10 cellular contexts compared by ENCODE assay signal in genomic region chr22:38175206-38176118, GRCh38. TPM values are rescaled to one million over a fixed set of nuclear protein-coding genes. Genes with fewer than 3 reads are reported as not detected.
A peak's percentile ranks its signal among the peaks of the same experiment; 100 is the strongest.
DNase-seq lines count a peak whose midpoint lies in the region; ATAC-seq, FAIRE-seq and TF ChIP-seq lines count a peak whose summit lies in the region.
"Had no signal": no experiment of that assay in that cellular context is flagged by ENCODE, and none has a peak within 500 bp of the region (broad histone marks: within the 10 kb centered on the region; RNA-seq: fewer than 3 reads in every experiment).

No MANE protein-coding gene starts in this region.

- ATAC-seq in K562 (no peak), GM21390 (IDR thresholded peaks at IDR 0.05; ENCODE audit: unreplicated experiment) (no peak), HG03095 (IDR thresholded peaks at IDR 0.05; ENCODE audit: unreplicated experiment) (no peak), GM18520 (IDR thresholded peaks at IDR 0.05; ENCODE audit: unreplicated experiment) (no peak)
- ATAC-seq: A549 had no signal

- POLR2A ChIA-PET in K562 (lab: Yijun Ruan, JAX), result interaction anchor here (0.5 to 3.0 kb wide), 3 partner anchors 9 to 1023 kb away, joined by 4 to 16 read pairs (median 5); no protein-coding TSS in a partner anchor

- TF ChIP-seq POLR2A in K562 (conservative IDR thresholded peaks at IDR 0.05), result no peak

- H3K4me3 ChIP-seq in K562, result no peak overlapping the region
- H3K4me3 ChIP-seq in muscle layer of duodenum (ENCODE audit: low read depth in 1 of 2, low read length in 2 of 2), result no peak overlapping the region
- no peak overlapping the region for H3K4me3 ChIP-seq in thymus (ENCODE audit: low read length)
- H3K4me3 ChIP-seq: A549 had no signal

- H3K4me3 Mint-ChIP-seq in activated T-cell treated with anti-CD3 and anti-CD28 coated beads, Interleukin-2, amount 50 U/mL, for 24 hours, result no peak overlapping the region

- H3K36me3 Mint-ChIP-seq in activated T-cell treated with anti-CD3 and anti-CD28 coated beads, Interleukin-2, amount 50 U/mL, for 24 hours (ENCODE audit: low read depth), result peaks cover 4% of the 10 kb centered on the region

- BruUV-seq in K562 (replicated peaks; lab: Mats Ljungman, UMichigan), result no TSS peak

- intact Hi-C loops in K562 (cut with micrococcal nuclease), result no loop called here

- CTCF ChIA-PET in K562 (lab: Yijun Ruan, JAX; ENCODE audit: low intra/inter-chr PET ratio), result no interaction called here

- H3K9me3 ChIP-seq in K562 (replicated peaks; ENCODE audit: control insufficient read depth, insufficient read depth, low read depth, low read length) (no peaks in the 10 kb centered on the region), muscle layer of duodenum (ENCODE audit: control insufficient read depth in 1 of 2, low read length in 2 of 2) (no peaks in the 10 kb centered on the region), thymus (ENCODE audit: control insufficient read depth) (no peaks in the 10 kb centered on the region)
- H3K9me3 ChIP-seq: A549 had no signal

- peaks cover 70% of the 10 kb centered on the region for H3K4me1 Mint-ChIP-seq in activated T-cell treated with anti-CD3 and anti-CD28 coated beads, Interleukin-2, amount 50 U/mL, for 24 hours (ENCODE audit: low read depth)

- no peak overlapping the region; a peak in 1 of 4 replicates for H3K9ac ChIP-seq in K562 (ENCODE audit: insufficient read depth in 1 of 2, low read depth in 2 of 2, low read length in 2 of 2)

- no peak for FAIRE-seq in K562 (lab: Jason Lieb, UNC)
- FAIRE-seq: A549, G401.6 had no signal

- no peak for TF ChIP-seq EP300 in K562 (IDR thresholded peaks at IDR 0.05; ENCODE audit: low read length)

- H3K9me3 Mint-ChIP-seq in activated T-cell treated with anti-CD3 and anti-CD28 coated beads, Interleukin-2, amount 50 U/mL, for 24 hours, result no peaks in the 10 kb centered on the region

- no peak for TF ChIP-seq CTCF in K562 (IDR thresholded peaks at IDR 0.05 in 2 of 3, conservative IDR thresholded peaks at IDR 0.05 in 1 of 3; ENCODE audit: insufficient read depth in 2 of 3, low read depth in 1 of 3, low read length in 3 of 3)

- H3K27ac ChIP-seq in K562 (ENCODE audit: extremely low read depth, low read depth, low read length), result no peak overlapping the region
- H3K27ac ChIP-seq in muscle layer of duodenum (ENCODE audit: low read length), result peak overlapping the region; percentile 67
- H3K27ac ChIP-seq in thymus (ENCODE audit: low read depth), result peak overlapping the region; percentile 11

- WGBS in K562 (ENCODE audit: insufficient coverage, low coverage, missing lambda C conversion rate), result 81% methylated on average over 17 of the region's 17 CpGs
- 96% methylated on average over 17 of the region's 17 CpGs for WGBS in thymus

- H3K27me3 ChIP-seq in K562 (ENCODE audit: control insufficient read depth in 2 of 2, insufficient read depth in 2 of 2, low read length in 2 of 2) (no peaks in the 10 kb centered on the region), muscle layer of duodenum (ENCODE audit: low read depth, low read length) (no peaks in the 10 kb centered on the region), thymus (ENCODE audit: control insufficient read depth, insufficient read depth) (no peaks in the 10 kb centered on the region)

- peak overlapping the region; percentile 92 for H3K27ac Mint-ChIP-seq in activated T-cell treated with anti-CD3 and anti-CD28 coated beads, Interleukin-2, amount 50 U/mL, for 24 hours

- no peaks in the 10 kb centered on the region for H4K20me1 ChIP-seq in K562 (replicated peaks; ENCODE audit: control insufficient read depth, insufficient read depth, low read length)

- no peak overlapping the region for H2AFZ ChIP-seq in K562 (ENCODE audit: low read depth, low read length)

- in situ Hi-C loops in K562 (cut with MboI), result no loop called here

- no peak for DNase-seq in activated T-cell treated with anti-CD3 and anti-CD28 coated beads, Interleukin-2, amount 50 U/mL, for 24 hours
- DNase-seq in activated T-cell treated with anti-CD3 and anti-CD28 coated beads, Interleukin-2, amount 50 U/mL, for 1 hour, result no peak
- DNase-seq in K562 (ENCODE audit: extremely low read depth in 1 of 4, low spot score in 3 of 4), result no peak

- TF ChIP-seq RAD21 in K562 (CRISPR knock-in tag; conservative IDR thresholded peaks at IDR 0.05 in 1 of 2, IDR thresholded peaks at IDR 0.05 in 1 of 2), result no peak

- H3K4me1 ChIP-seq in K562 (replicated peaks in 1 of 2; ENCODE audit: control insufficient read depth in 2 of 2, insufficient read depth in 2 of 2, low read length in 2 of 2), result peaks cover 22 to 35% of the 10 kb centered on the region in 2 experiments; a peak in 4 of 5 replicates
- peaks cover 11 to 23% of the 10 kb centered on the region in 2 donors for H3K4me1 ChIP-seq in muscle layer of duodenum (ENCODE audit: control insufficient read depth in 1 of 2, insufficient read depth in 2 of 2, low read length in 2 of 2)
- peaks cover 5% of the 10 kb centered on the region for H3K4me1 ChIP-seq in thymus (ENCODE audit: control insufficient read depth, insufficient read depth, low read length)

- H3K36me3 ChIP-seq in K562 (ENCODE audit: control insufficient read depth, insufficient read depth, low read length) (no peaks in the 10 kb centered on the region), muscle layer of duodenum (ENCODE audit: control insufficient read depth in 1 of 2, insufficient read depth in 2 of 2, low read length in 2 of 2) (peaks cover 0 to 7% of the 10 kb centered on the region in 2 donors), thymus (ENCODE audit: control insufficient read depth, insufficient read depth) (peaks cover 7% of the 10 kb centered on the region)

- H3K27me3 Mint-ChIP-seq in activated T-cell treated with anti-CD3 and anti-CD28 coated beads, Interleukin-2, amount 50 U/mL, for 24 hours, result no peaks in the 10 kb centered on the region

- peaks cover 2% of the 10 kb centered on the region for H3K9me1 ChIP-seq in K562 (ENCODE audit: control insufficient read depth, insufficient read depth, low read length)

- H3K79me2 ChIP-seq in K562 (ENCODE audit: control insufficient read depth, insufficient read depth, low read length), result peaks cover 7% of the 10 kb centered on the region; the same call in 1 of the 3 replicates

- no peak overlapping the region for H3K4me2 ChIP-seq in K562 (ENCODE audit: insufficient read depth, low read length)
- H3K4me2 ChIP-seq: A549 had no signal

TF ChIP-seq in K562, 482 proteins besides CTCF, POLR2A, EP300 and RAD21:
- no peak for TF ChIP-seq MNT (conservative IDR thresholded peaks at IDR 0.05)
- peak; percentile 57; the same call in 1 of the 2 replicates for TF ChIP-seq ZNF24 (IDR thresholded peaks at IDR 0.05)

RNA-seq across cellular contexts. Expression of gene PLA2G6, which starts 6.2 kb away (rescaled TPM):
- total RNA-seq in K562 (2011; cell fraction: chromatin; rRNA removed; ENCODE audit: low replicate concordance), result 64.9 and 174 TPM in 2 replicates
- 86.7 and 90.4 TPM in 2 replicates for total RNA-seq in K562 (2011; cell fraction: nucleolus; rRNA removed)
- 47.3 and 58.2 TPM in 2 replicates for total RNA-seq in K562 (2011; cell fraction: nucleoplasm; rRNA removed)
- total RNA-seq in K562 (2014; rRNA removed), result 9.1 and 9.7 TPM in 2 replicates
- total RNA-seq in K562 (2014; rRNA removed; fragmentation: Illumina TruSeq; extraction: Trizol), result 2.8 and 3.2 TPM in 2 replicates
- total RNA-seq in K562 (2015; rRNA removed; fragmentation: Illumina TruSeq; extraction: Trizol), result 2.1 TPM in 2 replicates
- 10.8 and 10.9 TPM in 2 replicates for total RNA-seq in K562 (2021)
- 10.9 and 18.1 TPM in 2 replicates for polyA plus RNA-seq in K562 (2011; rRNA removed)
- polyA plus RNA-seq in K562 (2011; cell fraction: cytosol; rRNA removed), result 8.3 and 14.3 TPM in 2 replicates
- polyA plus RNA-seq in K562 (2011; cell fraction: nucleus; rRNA removed), result 109 and 177 TPM in 2 replicates
- 14.3 and 16.8 TPM in 2 replicates for polyA plus RNA-seq in K562 (2012)
- 7.9 and 9.7 TPM in 2 replicates for polyA plus RNA-seq in K562 (2014; fragmentation: Illumina TruSeq; extraction: Trizol)
- under 1 TPM; 0.11 to 0.13 TPM for polyA plus RNA-seq in K562 (2014; fragmentation: Nextera tagmentation; extraction: Ambion mirVana)
- 8.8 and 12.2 TPM in 2 replicates for polyA plus RNA-seq in K562 (2014; rRNA removed)
- polyA minus RNA-seq in K562 (2011; rRNA and poly(A)+ RNA removed), result 27.5 and 34.5 TPM in 2 replicates
- polyA minus RNA-seq in K562 (2011; cell fraction: cytosol; rRNA and poly(A)+ RNA removed), result 13.3 and 26.9 TPM in 2 replicates
- 90.7 and 117 TPM in 2 replicates for polyA minus RNA-seq in K562 (2011; cell fraction: nucleus; rRNA and poly(A)+ RNA removed)
- 103 TPM for polyA plus RNA-seq in thymus

RNA-seq across cellular contexts. Expression of gene MAFF, which starts 26.3 kb away (rescaled TPM):
- total RNA-seq in K562 (2011; cell fraction: chromatin; rRNA removed; ENCODE audit: low replicate concordance), result 4.2 and 9.2 TPM in 2 replicates
- 5.4 and 6.7 TPM in 2 replicates for total RNA-seq in K562 (2011; cell fraction: nucleolus; rRNA removed)
- 6.3 and 7.8 TPM in 2 replicates for total RNA-seq in K562 (2011; cell fraction: nucleoplasm; rRNA removed)
- 8.0 and 8.9 TPM in 2 replicates for total RNA-seq in K562 (2014; rRNA removed)
- total RNA-seq in K562 (2014; rRNA removed; fragmentation: Illumina TruSeq; extraction: Trizol), result 4.5 and 5.2 TPM in 2 replicates
- total RNA-seq in K562 (2015; rRNA removed; fragmentation: Illumina TruSeq; extraction: Trizol), result 1.9 and 2.1 TPM in 2 replicates
- total RNA-seq in K562 (2021), result 5.9 and 7.9 TPM in 2 replicates
- polyA plus RNA-seq in K562 (2011; rRNA removed), result 3.3 and 5.4 TPM in 2 replicates
- polyA plus RNA-seq in K562 (2011; cell fraction: cytosol; rRNA removed), result 3.1 and 11.0 TPM in 2 replicates
- 1.8 and 4.2 TPM in 2 replicates for polyA plus RNA-seq in K562 (2011; cell fraction: nucleus; rRNA removed)
- polyA plus RNA-seq in K562 (2012), result 5.4 and 9.4 TPM in 2 replicates
- polyA plus RNA-seq in K562 (2014; fragmentation: Illumina TruSeq; extraction: Trizol), result 5.8 and 6.1 TPM in 2 replicates
- under 1 TPM; 0.51 to 0.60 TPM for polyA plus RNA-seq in K562 (2014; fragmentation: Nextera tagmentation; extraction: Ambion mirVana)
- polyA plus RNA-seq in K562 (2014; rRNA removed), result 6.9 and 7.0 TPM in 2 replicates
- 1.8 and 2.8 TPM in 2 replicates for polyA minus RNA-seq in K562 (2011; rRNA and poly(A)+ RNA removed)
- polyA minus RNA-seq in K562 (2011; cell fraction: cytosol; rRNA and poly(A)+ RNA removed), result 2.8 and 3.2 TPM in 2 replicates
- 2.3 and 2.6 TPM in 2 replicates for polyA minus RNA-seq in K562 (2011; cell fraction: nucleus; rRNA and poly(A)+ RNA removed)
- 13.0 TPM for polyA plus RNA-seq in thymus
